8 cellular contexts compared by ENCODE assay signal in the genomic region with DNA sequence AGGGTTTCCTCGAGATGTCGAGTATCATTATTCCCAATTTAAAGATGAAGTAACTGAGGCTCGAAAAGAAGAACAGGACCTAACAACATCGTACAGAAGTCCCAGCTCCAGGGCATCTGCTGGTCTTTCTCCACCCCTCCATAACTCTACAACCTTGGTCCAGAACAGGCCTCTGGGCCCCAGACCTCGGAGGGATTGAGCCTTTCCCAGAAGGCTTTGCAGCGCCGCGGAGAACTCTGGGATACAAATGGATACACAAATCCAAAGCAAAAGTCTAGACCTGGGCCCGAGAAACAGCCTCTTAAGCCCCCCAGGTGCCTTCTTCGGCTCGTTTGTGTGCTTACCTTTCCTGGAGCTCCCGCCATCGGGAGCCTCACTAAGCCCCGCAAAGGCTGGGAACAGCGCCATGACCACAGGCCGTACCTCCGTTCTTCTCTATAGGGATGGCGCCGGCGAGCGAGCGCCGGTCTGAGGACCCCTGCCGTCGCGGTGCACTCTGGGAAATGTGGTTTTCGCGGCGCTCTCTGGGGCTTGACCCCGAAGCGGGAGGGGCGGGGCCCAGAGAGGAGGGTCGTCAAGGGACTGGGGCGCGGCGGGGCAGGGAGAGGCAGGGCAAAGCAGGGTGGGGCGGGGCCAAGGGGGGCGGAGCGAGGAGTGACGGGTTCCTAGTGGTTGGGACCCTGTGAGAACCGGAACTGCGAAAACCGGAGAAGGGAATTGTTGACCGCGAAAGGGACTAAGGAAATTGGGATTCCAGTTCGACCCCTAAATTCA. TPM values are rescaled to one million over a fixed set of nuclear protein-coding genes. Genes with fewer than 3 reads are reported as not detected.
DNase-seq lines count a peak whose midpoint lies in the region; ATAC-seq, FAIRE-seq and TF ChIP-seq lines count a peak whose summit lies in the region.

A gene with protein sequence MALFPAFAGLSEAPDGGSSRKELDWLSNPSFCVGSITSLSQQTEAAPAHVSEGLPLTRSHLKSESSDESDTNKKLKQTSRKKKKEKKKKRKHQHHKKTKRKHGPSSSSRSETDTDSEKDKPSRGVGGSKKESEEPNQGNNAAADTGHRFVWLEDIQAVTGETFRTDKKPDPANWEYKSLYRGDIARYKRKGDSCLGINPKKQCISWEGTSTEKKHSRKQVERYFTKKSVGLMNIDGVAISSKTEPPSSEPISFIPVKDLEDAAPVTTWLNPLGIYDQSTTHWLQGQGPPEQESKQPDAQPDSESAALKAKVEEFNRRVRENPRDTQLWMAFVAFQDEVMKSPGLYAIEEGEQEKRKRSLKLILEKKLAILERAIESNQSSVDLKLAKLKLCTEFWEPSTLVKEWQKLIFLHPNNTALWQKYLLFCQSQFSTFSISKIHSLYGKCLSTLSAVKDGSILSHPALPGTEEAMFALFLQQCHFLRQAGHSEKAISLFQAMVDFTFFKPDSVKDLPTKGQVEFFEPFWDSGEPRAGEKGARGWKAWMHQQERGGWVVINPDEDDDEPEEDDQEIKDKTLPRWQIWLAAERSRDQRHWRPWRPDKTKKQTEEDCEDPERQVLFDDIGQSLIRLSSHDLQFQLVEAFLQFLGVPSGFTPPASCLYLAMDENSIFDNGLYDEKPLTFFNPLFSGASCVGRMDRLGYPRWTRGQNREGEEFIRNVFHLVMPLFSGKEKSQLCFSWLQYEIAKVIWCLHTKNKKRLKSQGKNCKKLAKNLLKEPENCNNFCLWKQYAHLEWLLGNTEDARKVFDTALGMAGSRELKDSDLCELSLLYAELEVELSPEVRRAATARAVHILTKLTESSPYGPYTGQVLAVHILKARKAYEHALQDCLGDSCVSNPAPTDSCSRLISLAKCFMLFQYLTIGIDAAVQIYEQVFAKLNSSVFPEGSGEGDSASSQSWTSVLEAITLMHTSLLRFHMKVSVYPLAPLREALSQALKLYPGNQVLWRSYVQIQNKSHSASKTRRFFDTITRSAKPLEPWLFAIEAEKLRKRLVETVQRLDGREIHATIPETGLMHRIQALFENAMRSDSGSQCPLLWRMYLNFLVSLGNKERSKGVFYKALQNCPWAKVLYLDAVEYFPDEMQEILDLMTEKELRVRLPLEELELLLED (minus strand): TSS at position 445 of the 774 bp plus-strand sequence. CDS start 37 bp downstream, at position 408.

- H3K27ac ChIP-seq in astrocyte (ENCODE audit: low read depth, low read length) (peak within 1 kb of the TSS; percentile 82), rectal smooth muscle tissue (ENCODE audit: low read depth, low read length) (peak within 1 kb of the TSS; percentile 88), aorta (ENCODE audit: low read depth in 1 of 2, low read length in 2 of 2) (peak within 1 kb of the TSS in 1 of 2 donors; percentile 34)

- H3K27me3 ChIP-seq in astrocyte (ENCODE audit: insufficient read depth, low read length) = peaks cover 3% of the 10 kb centered on the region
- H3K27me3 ChIP-seq in rectal smooth muscle tissue (ENCODE audit: control insufficient read depth, insufficient read depth, low read length) = no peaks in the 10 kb centered on the region
- H3K27me3 ChIP-seq in aorta (ENCODE audit: control insufficient read depth in 1 of 2, insufficient read depth in 2 of 2, low read length in 1 of 2) = no peaks in the 10 kb centered on the region

- peaks cover 6% of the 10 kb centered on the region for H3K4me1 Mint-ChIP-seq in astrocyte (ENCODE audit: low read depth, unreplicated experiment)

- H3K36me3 ChIP-seq in astrocyte (ENCODE audit: insufficient read depth, low read length) = no peaks in the 10 kb centered on the region
- H3K36me3 ChIP-seq in rectal smooth muscle tissue (ENCODE audit: control insufficient read depth, insufficient read depth, low read length) = no peaks in the 10 kb centered on the region
- H3K36me3 ChIP-seq in aorta (ENCODE audit: control insufficient read depth in 1 of 2, insufficient read depth in 2 of 2, low read length in 1 of 2) = no peaks in the 10 kb centered on the region

- no peaks in the 10 kb centered on the region for H4K20me1 ChIP-seq in astrocyte (ENCODE audit: insufficient read depth, low read length)

- peak within 1 kb of the TSS; percentile 95 for H2AFZ ChIP-seq in astrocyte (ENCODE audit: low read depth, low read length)

- peak within 1 kb of the TSS; percentile 91 for H3K27ac Mint-ChIP-seq in astrocyte (ENCODE audit: unreplicated experiment)

- H3K9me3 Mint-ChIP-seq in astrocyte (ENCODE audit: unreplicated experiment) = no peaks in the 10 kb centered on the region

- H3K9me3 ChIP-seq in astrocyte (ENCODE audit: insufficient read depth, low read depth, low read length) (no peaks in the 10 kb centered on the region), aorta (ENCODE audit: control insufficient read depth, low read length) (no peaks in the 10 kb centered on the region)

- 4 to 5% methylated on average over 44 to 46 of the region's 46 CpGs for WGBS in aorta, 2 donors

- intact Hi-C loops in aorta (cut with DNase I) = loop anchor here (2.0 to 5.0 kb wide), 3 partner anchors 51 to 66 kb away; a partner anchor contains a TSS

- peaks cover 8% of the 10 kb centered on the region for H3K4me1 ChIP-seq in astrocyte (ENCODE audit: insufficient read depth, low read length)
- H3K4me1 ChIP-seq in rectal smooth muscle tissue (ENCODE audit: control insufficient read depth, insufficient read depth, low read length) = no peaks in the 10 kb centered on the region
- H3K4me1 ChIP-seq in aorta (ENCODE audit: control insufficient read depth in 1 of 2, insufficient read depth in 2 of 2, low read length in 2 of 2) = peaks cover 0 to 2% of the 10 kb centered on the region in 2 donors

- no peak for TF ChIP-seq CTCF in astrocyte (IDR thresholded peaks at IDR 0.05; ENCODE audit: insufficient read depth, low read depth, low read length)

- peaks cover 44% of the 10 kb centered on the region for H3K79me2 ChIP-seq in astrocyte (ENCODE audit: insufficient read depth, low read length)

- DNase-seq in NCI-H2081 (lab: John Stamatoyannopoulos, UW) (peak; percentile 99), T-helper 9 cell (peak; percentile 82), astrocyte (ENCODE audit: low read depth) (peak; percentile 90), hepatic stellate cell (ENCODE audit: low spot score) (peak; percentile 85), aorta (peak; percentile 100)

- no peak for FAIRE-seq in astrocyte (lab: Jason Lieb, UNC)

- H3K9ac ChIP-seq in astrocyte (ENCODE audit: low read length) = peak within 1 kb of the TSS; percentile 91
- peak within 1 kb of the TSS; percentile 35 for H3K9ac ChIP-seq in rectal smooth muscle tissue (ENCODE audit: low read length)

- ATAC-seq in GM18517 (IDR thresholded peaks at IDR 0.05; ENCODE audit: unreplicated experiment) = peak; percentile 92
- peak; percentile 93 for ATAC-seq in HG03039 (IDR thresholded peaks at IDR 0.05; ENCODE audit: unreplicated experiment)
- ATAC-seq in aorta (ENCODE audit: low FRiP score) = peak; percentile 100

- no peaks in the 10 kb centered on the region for H3K36me3 Mint-ChIP-seq in astrocyte (ENCODE audit: low read depth, unreplicated experiment)

- peak within 1 kb of the TSS; percentile 90 for H3K4me3 Mint-ChIP-seq in astrocyte (ENCODE audit: unreplicated experiment)

- peak within 1 kb of the TSS; percentile 85 for H3K4me2 ChIP-seq in astrocyte (ENCODE audit: low read length)

- peaks cover 9% of the 10 kb centered on the region for H3K27me3 Mint-ChIP-seq in astrocyte (ENCODE audit: low read depth, unreplicated experiment)

- H3K4me3 ChIP-seq in astrocyte (ENCODE audit: insufficient read depth, low read depth, low read length) = peak within 1 kb of the TSS; percentile 80
- H3K4me3 ChIP-seq in rectal smooth muscle tissue (ENCODE audit: low read length) = peak within 1 kb of the TSS; percentile 85
- peak within 1 kb of the TSS; percentile 12 to 46 for H3K4me3 ChIP-seq in aorta (ENCODE audit: low read length in 2 of 2)

RNA-seq across cellular contexts. Expression of the gene that starts here (rescaled TPM):
- total RNA-seq in astrocyte = 16.9 and 19.7 TPM in 2 replicates
- 10 to 100 TPM; 20.4 to 28.5 TPM for total RNA-seq in aorta
- 10 to 100 TPM in 1 of 2 donors, 1 to 10 TPM in 1; 3.4 to 16.1 TPM for polyA plus RNA-seq in aorta

Comparison
In these comparisons a context has a peak if more than half of its experiments do, and no peak if none do; other contexts are left out.
1. H3K4me3 ChIP-seq: peak in every context shown above with its lines; median percentile 85 in rectal smooth muscle tissue; 80 in astrocyte; 29 in aorta.